ENCODE assay signal across 21 cellular contexts in the genomic region with DNA sequence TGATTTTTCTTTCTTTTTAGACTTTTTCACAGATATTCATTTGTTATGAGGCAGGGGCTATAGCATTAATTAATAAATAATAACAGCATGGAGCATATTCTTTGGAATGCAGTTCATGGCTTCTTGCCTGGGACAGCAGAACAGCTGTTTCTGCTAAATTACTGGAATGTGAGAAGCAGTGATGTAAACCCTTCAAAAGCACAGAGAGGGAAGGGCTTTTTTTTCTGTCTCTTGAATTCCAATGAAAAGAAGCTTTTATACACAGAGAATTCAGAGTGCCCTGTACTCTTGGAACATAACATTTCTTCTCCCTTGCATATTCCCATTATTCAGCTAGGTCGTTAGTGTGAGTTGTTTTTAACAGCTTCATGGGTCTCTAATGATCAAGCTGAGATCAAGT. TPM values are rescaled to one million over a fixed set of nuclear protein-coding genes. Genes with fewer than 3 reads are reported as not detected.
DNase-seq lines count a peak whose midpoint lies in the region; ATAC-seq and TF ChIP-seq lines count a peak whose summit lies in the region.
"Had no signal": no experiment of that assay in that cellular context is flagged by ENCODE, and none has a peak within 500 bp of the region (broad histone marks: within the 10 kb centered on the region; RNA-seq: fewer than 3 reads in every experiment).

No MANE protein-coding gene starts in this region.

- DNase-seq in GM03348 (ENCODE audit: low spot score), result peak; percentile 74
- DNase-seq in astrocyte of the hippocampus (ENCODE audit: low read depth, low spot score), result peak; percentile 30
- peak; percentile 6 for DNase-seq in fibroblast of the conjunctiva (ENCODE audit: low read depth)
- DNase-seq in pons (ENCODE audit: low spot score), result peak; percentile 72
- no peak for DNase-seq in WTC11 (ENCODE audit: low spot score)
- no peak for DNase-seq in type B pancreatic cell (ENCODE audit: extremely low spot score, unreplicated experiment)
- no peak for DNase-seq in iPS-NIHi7 (ENCODE audit: extremely low spot score)
- DNase-seq: activated CD4-positive, CD25-positive, alpha-beta regulatory T cell; activated CD8-positive, alpha-beta T cell treated with anti-CD3 and anti-CD28 coated beads, Interleukin-2, amount 10 ng/mL, durations not matched to agents 7 days and 5 days; activated naive CD8-positive, alpha-beta T cell treated with anti-CD3 and anti-CD28 coated beads, Interleukin-2, amount 50 U/mL, for 24 hours; endodermal cell; left ventricle myocardium inferior; NCI-H1930; NCI-H524; right cardiac atrium; stimulated activated CD4-positive, alpha-beta T cell treated with anti-CD3 and anti-CD28 coated beads, Interleukin-2, amount 100 ng/mL, for 24 hours; stomach; T-cell; uterus had no signal

- TF ChIP-seq CTCF in WTC11 (IDR thresholded peaks at IDR 0.05) (no peak), type B pancreatic cell (conservative IDR thresholded peaks at IDR 0.05) (no peak)

- ATAC-seq in WTC11 (no peak), GM21367 (IDR thresholded peaks at IDR 0.05; ENCODE audit: unreplicated experiment) (no peak)
- ATAC-seq: activated CD8-positive, alpha-beta T cell treated with anti-CD3 and anti-CD28 coated beads, Interleukin-2, amount 10 ng/mL, durations not matched to agents 7 days and 5 days; activated naive CD8-positive, alpha-beta T cell treated with anti-CD3 and anti-CD28 coated beads, Interleukin-2, amount 50 U/mL, for 24 hours; gastroesophageal sphincter; right cardiac atrium; T-cell had no signal

- H3K27ac Mint-ChIP-seq in WTC11, result no peak overlapping the region
- no peak overlapping the region for H3K27ac Mint-ChIP-seq in type B pancreatic cell
- H3K27ac Mint-ChIP-seq: activated CD8-positive, alpha-beta T cell treated with anti-CD3 and anti-CD28 coated beads, Interleukin-2, amount 10 ng/mL, durations not matched to agents 7 days and 5 days; activated naive CD8-positive, alpha-beta T cell treated with anti-CD3 and anti-CD28 coated beads, Interleukin-2, amount 50 U/mL, for 24 hours; endodermal cell; T-cell had no signal

- CTCF ChIA-PET in WTC11 (lab: Charles Lee), result no interaction called here

- peaks cover 8% of the 10 kb centered on the region for H3K4me1 Mint-ChIP-seq in WTC11
- no peaks in the 10 kb centered on the region for H3K4me1 Mint-ChIP-seq in type B pancreatic cell (ENCODE audit: unreplicated experiment)
- H3K4me1 Mint-ChIP-seq: activated naive CD8-positive, alpha-beta T cell treated with anti-CD3 and anti-CD28 coated beads, Interleukin-2, amount 50 U/mL, for 24 hours; T-cell had no signal

- no peaks in the 10 kb centered on the region for H3K36me3 Mint-ChIP-seq in WTC11
- no peaks in the 10 kb centered on the region for H3K36me3 Mint-ChIP-seq in type B pancreatic cell
- H3K36me3 Mint-ChIP-seq: T-cell had no signal

- POLR2A ChIA-PET in WTC11 (lab: Charles Lee), result no interaction called here

- H3K27me3 Mint-ChIP-seq in WTC11 (ENCODE audit: low read depth) (no peaks in the 10 kb centered on the region), type B pancreatic cell (peaks cover 3% of the 10 kb centered on the region)
- H3K27me3 Mint-ChIP-seq: activated naive CD8-positive, alpha-beta T cell treated with anti-CD3 and anti-CD28 coated beads, Interleukin-2, amount 50 U/mL, for 24 hours had no signal

- H3K9me3 Mint-ChIP-seq in WTC11 (no peaks in the 10 kb centered on the region), type B pancreatic cell (no peaks in the 10 kb centered on the region)
- H3K9me3 Mint-ChIP-seq: activated naive CD8-positive, alpha-beta T cell treated with anti-CD3 and anti-CD28 coated beads, Interleukin-2, amount 50 U/mL, for 24 hours; endodermal cell; T-cell had no signal

- no peak overlapping the region for H3K4me3 Mint-ChIP-seq in WTC11
- H3K4me3 Mint-ChIP-seq in type B pancreatic cell, result no peak overlapping the region
- H3K4me3 Mint-ChIP-seq: activated CD8-positive, alpha-beta T cell treated with anti-CD3 and anti-CD28 coated beads, Interleukin-2, amount 10 ng/mL, durations not matched to agents 7 days and 5 days; activated naive CD8-positive, alpha-beta T cell treated with anti-CD3 and anti-CD28 coated beads, Interleukin-2, amount 50 U/mL, for 24 hours; endodermal cell; T-cell had no signal

TF ChIP-seq in WTC11, 78 proteins besides CTCF, POLR2A, EP300 and RAD21:
- no peak for TF ChIP-seq JAZF1 (CRISPR knock-in tag; IDR thresholded peaks at IDR 0.05)
- TF ChIP-seq ZNF219 (CRISPR knock-in tag; IDR thresholded peaks at IDR 0.05; ENCODE audit: borderline replicate concordance), result no peak

RNA-seq across cellular contexts. Expression of gene ANK2, which starts 28.5 kb away (rescaled TPM):
- total RNA-seq in WTC11 (2021) (27.9 to 33.7 TPM (median 30.8 TPM) in 3 replicates), type B pancreatic cell (ENCODE audit: low replicate concordance) (18.6 and 27.7 TPM in 2 replicates)

Comparison
In these comparisons a context has a peak if more than half of its experiments do, and no peak if none do; other contexts are left out.
1. DNase-seq: peak in GM03348 (single experiment), astrocyte of the hippocampus (single experiment), fibroblast of the conjunctiva (single experiment) and pons (single experiment); none in WTC11 (single experiment), type B pancreatic cell (single experiment) and iPS-NIHi7 (single experiment).